ENCODE assay signal across 31 cellular contexts in genomic region chr4:48709920-48710319, GRCh38.
"Had no signal": no experiment of that assay in that cellular context is flagged by ENCODE, and none has a peak within 500 bp of the region (broad histone marks: within the 10 kb centered on the region; RNA-seq: fewer than 3 reads in every experiment).

No MANE protein-coding gene starts in this region.

- H3K27ac Mint-ChIP-seq: activated CD8-positive, alpha-beta T cell treated with anti-CD3 and anti-CD28 coated beads, Interleukin-2, amount 10 ng/mL, durations not matched to agents 7 days and 5 days; activated naive CD4-positive, alpha-beta T cell treated with anti-CD3 and anti-CD28 coated beads, Interleukin-2, amount 50 U/mL, for 72 hours; activated naive CD8-positive, alpha-beta T cell treated with anti-CD3 and anti-CD28 coated beads, Interleukin-2, amount 50 U/mL, for 24 hours; activated T-cell treated with anti-CD3 and anti-CD28 coated beads, Interleukin-2, amount 50 U/mL, for 24 hours; activated T-helper 1 cell treated with anti-CD3 and anti-CD28 coated beads, Interleukin-12 subunit alpha, Interleukin-12 subunit beta, Interleukin-2, Interleukin-4 antibody, amounts not matched to agents 30 ng/mL and 10 ng/mL and 1 ng/mL, durations not matched to agents 14 hours and 24 hours and 36 hours; brain; T-helper 1 cell treated with Interleukin-12 subunit alpha and Interleukin-12 subunit beta and Interleukin-4 antibody, amounts not matched to agents 30 μg/mL and 1 μg/mL, for 36 hours; WTC11 had no signal

- H3K9me3 Mint-ChIP-seq: activated naive CD8-positive, alpha-beta T cell treated with anti-CD3 and anti-CD28 coated beads, Interleukin-2, amount 50 U/mL, for 24 hours had no signal

- H3K27me3 Mint-ChIP-seq: activated naive CD8-positive, alpha-beta T cell treated with anti-CD3 and anti-CD28 coated beads, Interleukin-2, amount 50 U/mL, for 24 hours; activated T-cell treated with anti-CD3 and anti-CD28 coated beads, Interleukin-2, amount 50 U/mL, for 24 hours; brain had no signal

- H3K27me3 ChIP-seq: cardiac muscle cell, Peyer's patch, SJSA1 had no signal

- DNase-seq: activated CD4-positive, alpha-beta T cell treated with anti-CD3 and anti-CD28 coated beads for 48 hours; activated CD4-positive, alpha-beta T cell treated with anti-CD3 and anti-CD28 coated beads, Interleukin-2, amount 50 U/mL, for 4 hours; activated CD4-positive, CD25-positive, alpha-beta regulatory T cell treated with anti-CD3 and anti-CD28 coated beads, Interleukin-2, amount 50 U/mL, for 72 hours; activated CD8-positive, alpha-beta memory T cell treated with anti-CD3 and anti-CD28 coated beads, Interleukin-2, amount 50 U/mL, for 48 hours; activated CD8-positive, alpha-beta T cell treated with anti-CD3 and anti-CD28 coated beads, Interleukin-2, amount 10 ng/mL, durations not matched to agents 7 days and 5 days; activated effector memory CD4-positive, alpha-beta T cell treated with Interleukin-2 at 50 U/mL for 16 hours; activated naive CD4-positive, alpha-beta T cell treated with Interleukin-2 at 50 U/mL for 16 hours; activated naive CD8-positive, alpha-beta T cell treated with anti-CD3 and anti-CD28 coated beads, Interleukin-2, amount 50 U/mL, for 24 hours; activated T-cell treated with anti-CD3 and anti-CD28 coated beads, Interleukin-2, amount 50 U/mL, for 24 hours; amniotic stem cell; Karpas-422; NCI-H1105 treated with DMSO at 0.1 percent for 48 hours; NCI-H1436 treated with DMSO at 0.1 percent for 48 hours; NCI-H187; NCI-H2171; NCI-H2227 treated with DMSO at 0.1 percent for 48 hours; NCI-H526 treated with DMSO at 0.1 percent for 48 hours; NCI-H82; OCI-M1; Peyer's patch; SHP77; SW 1271 had no signal

- H3K4me1 ChIP-seq: SJSA1 had no signal

- H3K27ac ChIP-seq: cardiac muscle cell, Peyer's patch, RWPE1, SJSA1 had no signal

- H3K4me3 ChIP-seq: cardiac muscle cell, Peyer's patch, SJSA1 had no signal

- ATAC-seq: activated CD8-positive, alpha-beta T cell treated with anti-CD3 and anti-CD28 coated beads, Interleukin-2, amount 10 ng/mL, durations not matched to agents 7 days and 5 days; activated naive CD4-positive, alpha-beta T cell treated with anti-CD3 and anti-CD28 coated beads, Interleukin-2, amount 50 U/mL, for 72 hours; activated naive CD8-positive, alpha-beta T cell treated with anti-CD3 and anti-CD28 coated beads, Interleukin-2, amount 50 U/mL, for 24 hours; SK-N-SH treated with all-trans-retinoic acid at 6 μM for 48 hours; WTC11 had no signal

- H3K4me3 Mint-ChIP-seq: activated CD8-positive, alpha-beta T cell treated with anti-CD3 and anti-CD28 coated beads, Interleukin-2, amount 10 ng/mL, durations not matched to agents 7 days and 5 days; activated naive CD8-positive, alpha-beta T cell treated with anti-CD3 and anti-CD28 coated beads, Interleukin-2, amount 50 U/mL, for 24 hours; activated T-cell treated with anti-CD3 and anti-CD28 coated beads, Interleukin-2, amount 50 U/mL, for 24 hours; activated T-helper 1 cell treated with anti-CD3 and anti-CD28 coated beads, Interleukin-12 subunit alpha, Interleukin-12 subunit beta, Interleukin-2, Interleukin-4 antibody, amounts not matched to agents 30 ng/mL and 10 ng/mL and 1 ng/mL, durations not matched to agents 14 hours and 24 hours and 36 hours; brain; T-helper 1 cell treated with Interleukin-12 subunit alpha and Interleukin-12 subunit beta and Interleukin-4 antibody, amounts not matched to agents 30 μg/mL and 1 μg/mL, for 36 hours; WTC11 had no signal

- H3K9me3 ChIP-seq: Peyer's patch, SJSA1 had no signal
